In genomic region chr19:46731584-46731983, GRCh38 we compare ENCODE assay signal across 5 cellular contexts. TPM values are rescaled to one million over a fixed set of nuclear protein-coding genes. Genes with fewer than 3 reads are reported as not detected.
DNase-seq lines count a peak whose midpoint lies in the region; TF ChIP-seq lines count a peak whose summit lies in the region.
"Had no signal": no experiment of that assay in that cellular context is flagged by ENCODE, and none has a peak within 500 bp of the region (broad histone marks: within the 10 kb centered on the region; RNA-seq: fewer than 3 reads in every experiment).

No MANE protein-coding gene starts in this region.

- no peak overlapping the region for H2AK5ac ChIP-seq in H9 (ENCODE audit: insufficient read length, low read length)

- H4K91ac ChIP-seq in H9 (ENCODE audit: insufficient read length, low read depth, low read length) = no peak overlapping the region

- no peak overlapping the region for H3K4me2 ChIP-seq in H9 (ENCODE audit: insufficient read depth, insufficient read length, low read length)

- H3K4me1 ChIP-seq in H9 (ENCODE audit: insufficient read depth, low read length) = no peaks in the 10 kb centered on the region

- H4K5ac ChIP-seq in H9 (ENCODE audit: insufficient read length, low read depth, low read length) = no peak overlapping the region

- no peak overlapping the region for H3K27ac ChIP-seq in H9 (ENCODE audit: insufficient read length, low read depth, low read length)

- intact Hi-C loops in dendritic cell treated with granulocyte-macrophage colony-stimulating factor and Interleukin-4, amounts not matched to agents 40 ng/mL and 50 ng/mL, for 4 days (cut with micrococcal nuclease) = no loop called here

- H2BK15ac ChIP-seq in H9 (ENCODE audit: low read depth, low read length) = no peak overlapping the region

- H3K79me1 ChIP-seq in H9 (ENCODE audit: insufficient read depth, low read depth, low read length, poor library complexity, severe bottlenecking) = no peaks in the 10 kb centered on the region

- H2BK12ac ChIP-seq in H9 (ENCODE audit: insufficient read length, low read depth, low read length) = no peak overlapping the region

- DNase-seq in H9 (no peak), NK-92 (lab: John Stamatoyannopoulos, UW; ENCODE audit: unreplicated experiment) (no peak)
- DNase-seq in central memory CD4-positive, alpha-beta T cell = no peak
- DNase-seq: activated naive CD8-positive, alpha-beta T cell treated with anti-CD3 and anti-CD28 coated beads, Interleukin-2, amount 10 ng/mL, durations not matched to agents 7 days and 5 days had no signal

- no peak overlapping the region for H3T11ph ChIP-seq in H9 (ENCODE audit: low read length)

- H3K9me3 Mint-ChIP-seq in H9 = no peaks in the 10 kb centered on the region
- H3K9me3 Mint-ChIP-seq in dendritic cell treated with granulocyte-macrophage colony-stimulating factor and Interleukin-4, amounts not matched to agents 40 ng/mL and 50 ng/mL, for 4 days = no peaks in the 10 kb centered on the region
- H3K9me3 Mint-ChIP-seq: activated naive CD8-positive, alpha-beta T cell treated with anti-CD3 and anti-CD28 coated beads, Interleukin-2, amount 10 ng/mL, durations not matched to agents 7 days and 5 days had no signal

- H3K4me3 Mint-ChIP-seq in H9 = no peak overlapping the region
- H3K4me3 Mint-ChIP-seq in dendritic cell treated with granulocyte-macrophage colony-stimulating factor and Interleukin-4, amounts not matched to agents 40 ng/mL and 50 ng/mL, for 4 days = peak overlapping the region; percentile 65
- H3K4me3 Mint-ChIP-seq: activated naive CD8-positive, alpha-beta T cell treated with anti-CD3 and anti-CD28 coated beads, Interleukin-2, amount 10 ng/mL, durations not matched to agents 7 days and 5 days had no signal

- H3K36me3 Mint-ChIP-seq in H9 (ENCODE audit: insufficient read depth in 1 of 3, low read depth in 3 of 3) = peaks cover 41 to 83% (median 80%) of the 10 kb centered on the region in 3 experiments
- H3K36me3 Mint-ChIP-seq in dendritic cell treated with granulocyte-macrophage colony-stimulating factor and Interleukin-4, amounts not matched to agents 40 ng/mL and 50 ng/mL, for 4 days (ENCODE audit: low read depth) = peaks cover 82% of the 10 kb centered on the region

- H3K18ac ChIP-seq in H9 (ENCODE audit: insufficient read length, low read depth, low read length) = no peak overlapping the region

- H3K4ac ChIP-seq in H9 (ENCODE audit: low read depth, low read length) = no peak overlapping the region

- H4K8ac ChIP-seq in H9 (replicated peaks; ENCODE audit: insufficient read length, low read depth, low read length) = no peak overlapping the region

- peaks cover 4% of the 10 kb centered on the region for H4K20me1 ChIP-seq in H9 (ENCODE audit: control insufficient read depth, insufficient read depth, insufficient read length)

- no peak overlapping the region for H3K14ac ChIP-seq in H9 (ENCODE audit: insufficient read depth, low read length)

- H3K23ac ChIP-seq in H9 (ENCODE audit: insufficient read length, low read depth, low read length) = no peak overlapping the region

- peaks cover 8 to 17% of the 10 kb centered on the region in 2 experiments for H3K4me1 Mint-ChIP-seq in H9
- H3K4me1 Mint-ChIP-seq in dendritic cell treated with granulocyte-macrophage colony-stimulating factor and Interleukin-4, amounts not matched to agents 40 ng/mL and 50 ng/mL, for 4 days (ENCODE audit: low read depth) = peaks cover 76% of the 10 kb centered on the region

- no peaks in the 10 kb centered on the region for H3K9me3 ChIP-seq in H9 (ENCODE audit: control insufficient read depth, low read depth, low read length)

- no peak overlapping the region for H2BK20ac ChIP-seq in H9 (ENCODE audit: low read depth, low read length, poor library complexity, severe bottlenecking)

- H3K27me3 Mint-ChIP-seq in H9 (ENCODE audit: low read depth) = no peaks in the 10 kb centered on the region; the same call in 1 of the 2 replicates
- no peaks in the 10 kb centered on the region for H3K27me3 Mint-ChIP-seq in dendritic cell treated with granulocyte-macrophage colony-stimulating factor and Interleukin-4, amounts not matched to agents 40 ng/mL and 50 ng/mL, for 4 days
- H3K27me3 Mint-ChIP-seq: activated naive CD8-positive, alpha-beta T cell treated with anti-CD3 and anti-CD28 coated beads, Interleukin-2, amount 10 ng/mL, durations not matched to agents 7 days and 5 days had no signal

- no peak overlapping the region for H3K56ac ChIP-seq in H9 (ENCODE audit: insufficient read length, low read depth, low read length)

- H3K79me2 ChIP-seq in H9 (ENCODE audit: insufficient read depth, low read length) = no peaks in the 10 kb centered on the region; the same call in 1 of the 2 replicates

- no peak for TF ChIP-seq CTCF in H9 (conservative IDR thresholded peaks at IDR 0.05)

- WGBS in H9 (ENCODE audit: extremely low coverage, insufficient read length, low lambda C conversion rate) = no CpG with 5 or more reads among the region's 14 CpGs

- no peak overlapping the region for H2BK120ac ChIP-seq in H9 (ENCODE audit: low read depth, low read length, poor library complexity, severe bottlenecking)

- peak overlapping the region; percentile 56 to 87 (median 84); a peak in 6 of 7 replicates for H3K27ac Mint-ChIP-seq in H9
- H3K27ac Mint-ChIP-seq in dendritic cell treated with granulocyte-macrophage colony-stimulating factor and Interleukin-4, amounts not matched to agents 40 ng/mL and 50 ng/mL, for 4 days = peak overlapping the region; percentile 91
- H3K27ac Mint-ChIP-seq: activated naive CD8-positive, alpha-beta T cell treated with anti-CD3 and anti-CD28 coated beads, Interleukin-2, amount 10 ng/mL, durations not matched to agents 7 days and 5 days had no signal

- H3K27me3 ChIP-seq in H9 (ENCODE audit: insufficient read depth, low read length) = no peaks in the 10 kb centered on the region

- no peaks in the 10 kb centered on the region for H3K23me2 ChIP-seq in H9 (ENCODE audit: insufficient read length, low read depth, low read length, poor library complexity, severe bottlenecking)

- no peak overlapping the region for H2AFZ ChIP-seq in H9 (ENCODE audit: low read length)

- no peak overlapping the region for H2BK5ac ChIP-seq in H9 (ENCODE audit: insufficient read length, low read length)

- no peak overlapping the region for H3K9ac ChIP-seq in H9 (ENCODE audit: extremely low read depth, insufficient read length, low read length)

RNA-seq across cellular contexts. Expression of gene FKRP, which starts 14.3 kb away (rescaled TPM):
- total RNA-seq in H9 (2021) = 39.1 and 42.2 TPM in 2 replicates

RNA-seq across cellular contexts. Expression of gene STRN4, which starts 14.7 kb away (rescaled TPM):
- total RNA-seq in H9 (2021) = 143 and 148 TPM in 2 replicates

RNA-seq across cellular contexts. Expression of gene PRKD2, which starts 14.7 kb away (rescaled TPM):
- total RNA-seq in H9 (2021) = 60.7 and 60.8 TPM in 2 replicates

RNA-seq across cellular contexts. Expression of gene SLC1A5, which starts 56.8 kb away (rescaled TPM):
- total RNA-seq in H9 (2021) = 258 and 269 TPM in 2 replicates
